In the genomic region with DNA sequence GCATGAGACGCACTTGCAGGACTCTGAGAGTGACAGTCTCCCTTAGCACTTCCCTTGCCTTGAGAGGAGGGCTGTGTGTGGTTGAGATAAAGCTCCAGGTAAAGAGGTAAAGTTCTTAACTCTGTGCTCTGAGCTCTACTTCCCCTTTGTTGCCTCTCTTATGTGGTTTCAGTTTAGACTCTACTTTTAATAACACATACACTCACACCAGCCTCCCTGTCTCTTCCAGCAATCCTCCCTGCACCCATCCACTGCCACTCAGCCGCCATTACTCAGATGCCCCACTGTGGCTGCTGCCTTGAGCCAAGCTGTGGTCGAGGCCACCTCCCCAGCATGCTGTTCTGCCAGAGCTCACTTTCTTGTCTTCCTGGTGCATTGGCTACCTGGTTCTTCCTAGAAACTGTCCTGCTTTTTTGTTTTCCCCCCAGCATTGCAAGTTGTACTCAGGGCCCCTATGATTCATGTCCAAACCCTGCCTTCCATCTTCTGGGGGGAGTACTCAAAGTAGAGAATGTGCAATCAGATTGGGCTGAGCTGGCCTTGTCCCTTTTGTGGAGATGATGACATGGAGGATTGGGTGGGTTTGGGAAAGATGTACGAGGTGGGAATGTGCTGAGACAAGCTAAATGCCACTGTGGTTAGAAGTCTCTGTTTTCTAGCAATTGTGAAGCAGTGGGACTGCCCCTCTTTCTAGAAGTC, we compare ENCODE assay signal across 12 cellular contexts.
DNase-seq lines count a peak whose midpoint lies in the region; ATAC-seq and TF ChIP-seq lines count a peak whose summit lies in the region.
"Had no signal": no experiment of that assay in that cellular context is flagged by ENCODE, and none has a peak within 500 bp of the region (broad histone marks: within the 10 kb centered on the region; RNA-seq: fewer than 3 reads in every experiment).

No MANE protein-coding gene starts in this region.

- H3K9ac ChIP-seq in KMS-11, result no peak overlapping the region

- no peaks in the 10 kb centered on the region for H4K20me1 ChIP-seq in KMS-11 (ENCODE audit: insufficient read depth)

- H3K4me1 ChIP-seq in KMS-11 (ENCODE audit: low read depth, poor library complexity, severe bottlenecking), result peaks cover 18% of the 10 kb centered on the region
- H3K4me1 ChIP-seq: testis had no signal

- no peaks in the 10 kb centered on the region for H3K27me3 Mint-ChIP-seq in activated naive CD8-positive, alpha-beta T cell

- H2AFZ ChIP-seq in KMS-11 (ENCODE audit: low read depth), result peak overlapping the region; percentile 23; the same call in 1 of the 2 replicates

- no peaks in the 10 kb centered on the region for H3K27me3 ChIP-seq in KMS-11 (ENCODE audit: insufficient read depth, low read depth)
- H3K27me3 ChIP-seq: testis had no signal

- H3K4me1 Mint-ChIP-seq in activated naive CD8-positive, alpha-beta T cell (ENCODE audit: low read depth), result peaks cover 44% of the 10 kb centered on the region
- H3K4me1 Mint-ChIP-seq in stimulated activated effector memory CD8-positive, alpha-beta T cell treated with anti-CD3 and anti-CD28 coated beads, Interleukin-12 subunit alpha, Interleukin-12 subunit beta, amount 100 ng/mL, for 72 hours, result peaks cover 12% of the 10 kb centered on the region

- peak overlapping the region; percentile 54 for H3K4me3 Mint-ChIP-seq in activated naive CD8-positive, alpha-beta T cell
- H3K4me3 Mint-ChIP-seq in stimulated activated effector memory CD8-positive, alpha-beta T cell treated with anti-CD3 and anti-CD28 coated beads, Interleukin-12 subunit alpha, Interleukin-12 subunit beta, amount 100 ng/mL, for 72 hours, result peak overlapping the region; percentile 25
- H3K4me3 Mint-ChIP-seq: mesothelial cell of epicardium had no signal

- no peak overlapping the region for H3K4me3 ChIP-seq in KMS-11 (IDR thresholded peaks at IDR 0.05; ENCODE audit: insufficient read depth, low read depth, low read length)
- H3K4me3 ChIP-seq: testis had no signal

- TF ChIP-seq CTCF in KMS-11 (conservative IDR thresholded peaks at IDR 0.05; ENCODE audit: low read depth, low read length), result no peak

- peak overlapping the region; percentile 91 for H3K27ac Mint-ChIP-seq in activated naive CD8-positive, alpha-beta T cell
- H3K27ac Mint-ChIP-seq in stimulated activated effector memory CD8-positive, alpha-beta T cell treated with anti-CD3 and anti-CD28 coated beads, Interleukin-12 subunit alpha, Interleukin-12 subunit beta, amount 100 ng/mL, for 72 hours, result no peak overlapping the region
- H3K27ac Mint-ChIP-seq: mesothelial cell of epicardium had no signal

- intact Hi-C loops in left colon (cut with DNase I, micrococcal nuclease), result no loop called here

- H3K79me2 ChIP-seq in KMS-11 (ENCODE audit: insufficient read depth, low read depth), result no peaks in the 10 kb centered on the region

- peak; percentile 58 to 61 for ATAC-seq in activated CD4-positive, CD25-positive, alpha-beta regulatory T cell treated with anti-CD3 and anti-CD28 coated beads, Interleukin-2, amount 50 U/mL, for 24 hours
- peak; percentile 71 for ATAC-seq in stimulated activated effector memory CD8-positive, alpha-beta T cell treated with anti-CD3 and anti-CD28 coated beads, Interleukin-12 subunit alpha, Interleukin-12 subunit beta, amount 100 ng/mL, for 72 hours
- ATAC-seq in left colon, result no peak
- no peak for ATAC-seq in HG03521 (IDR thresholded peaks at IDR 0.05; ENCODE audit: unreplicated experiment)

- H3K36me3 ChIP-seq in KMS-11 (ENCODE audit: insufficient read depth), result no peaks in the 10 kb centered on the region

- peak overlapping the region; percentile 40; the same call in 1 of the 2 replicates for H3K4me2 ChIP-seq in KMS-11

- no peak for DNase-seq in activated CD4-positive, CD25-positive, alpha-beta regulatory T cell (lab: John Stamatoyannopoulos, UW)
- DNase-seq in stimulated activated effector memory CD8-positive, alpha-beta T cell treated with anti-CD3 and anti-CD28 coated beads, Interleukin-12 subunit alpha, Interleukin-12 subunit beta, amount 100 ng/mL, for 72 hours (ENCODE audit: low spot score in 2 of 2), result no peak
- DNase-seq in DMS53 (lab: John Stamatoyannopoulos, UW), result no peak
- no peak for DNase-seq in left colon
- DNase-seq: 8988T; stimulated activated CD4-positive, alpha-beta T cell treated with anti-CD3 and anti-CD28 coated beads, Interleukin-12 subunit alpha, Interleukin-12 subunit beta, amount 100 ng/mL, for 4 hours; testis had no signal

- no peaks in the 10 kb centered on the region for H3K9me3 Mint-ChIP-seq in activated naive CD8-positive, alpha-beta T cell (ENCODE audit: low read depth)
- H3K9me3 Mint-ChIP-seq in stimulated activated effector memory CD8-positive, alpha-beta T cell treated with anti-CD3 and anti-CD28 coated beads, Interleukin-12 subunit alpha, Interleukin-12 subunit beta, amount 100 ng/mL, for 72 hours, result no peaks in the 10 kb centered on the region

- H3K36me3 Mint-ChIP-seq in activated naive CD8-positive, alpha-beta T cell, result no peaks in the 10 kb centered on the region
- H3K36me3 Mint-ChIP-seq in stimulated activated effector memory CD8-positive, alpha-beta T cell treated with anti-CD3 and anti-CD28 coated beads, Interleukin-12 subunit alpha, Interleukin-12 subunit beta, amount 100 ng/mL, for 72 hours, result no peaks in the 10 kb centered on the region
- H3K36me3 Mint-ChIP-seq: mesothelial cell of epicardium had no signal

- no peak overlapping the region for H3K27ac ChIP-seq in KMS-11
- H3K27ac ChIP-seq: testis had no signal

Comparison
In these comparisons a context has a peak if more than half of its experiments do, and no peak if none do; other contexts are left out.
1. ATAC-seq: peak in activated CD4-positive, CD25-positive, alpha-beta regulatory T cell treated with anti-CD3 and anti-CD28 coated beads, Interleukin-2, amount 50 U/mL, for 24 hours (2 of 2) and stimulated activated effector memory CD8-positive, alpha-beta T cell treated with anti-CD3 and anti-CD28 coated beads, Interleukin-12 subunit alpha, Interleukin-12 subunit beta, amount 100 ng/mL, for 72 hours (single experiment); none in left colon (single experiment) and HG03521 (single experiment).